Comparison of ENCODE assay signal across 7 cellular contexts in genomic region chrX:153971632-153972367, GRCh38. TPM values are rescaled to one million over a fixed set of nuclear protein-coding genes. Genes with fewer than 3 reads are reported as not detected.
A peak's percentile ranks its signal among the peaks of the same experiment; 100 is the strongest.
DNase-seq lines count a peak whose midpoint lies in the region; ATAC-seq and TF ChIP-seq lines count a peak whose summit lies in the region.

Gene HCFC1 (minus strand): TSS chrX:153971818. CDS start chrX:153970840, 978 bp downstream.

- TF ChIP-seq EP300 in sigmoid colon (IDR thresholded peaks at IDR 0.05): no peak

- TF ChIP-seq POLR2A in sigmoid colon (IDR thresholded peaks at IDR 0.05): peak; percentile 7

- H3K4me1 ChIP-seq in sigmoid colon: peaks cover 0 to 47% (median 41%) of the 10 kb centered on the region in 4 donors

- H3K27ac ChIP-seq in sigmoid colon: peak within 1 kb of the TSS; percentile 97 to 98 (median 98)

- peak; percentile 48 for ATAC-seq in GM18502 (IDR thresholded peaks at IDR 0.05; ENCODE audit: poor library complexity, unreplicated experiment)
- peak; percentile 43 for ATAC-seq in HG02885 (IDR thresholded peaks at IDR 0.05; ENCODE audit: poor library complexity, unreplicated experiment)

- intact Hi-C loops in sigmoid colon (cut with DNase I): loop anchor here (1.0 kb wide), 1 partner anchor 43 kb away; no protein-coding TSS in a partner anchor

- in situ Hi-C loops in astrocyte of the spinal cord (cut with HindIII; ENCODE audit: low sequenced_read_pairs): no loop called here

- DNase-seq in NCI-H1694 treated with DMSO at 0.1 percent for 48 hours (lab: John Stamatoyannopoulos, UW) (peak; percentile 91), T1000 (lab: John Stamatoyannopoulos, UW) (peak; percentile 80), astrocyte of the spinal cord (ENCODE audit: low read depth, low spot score) (peak; percentile 93), hypothalamus (lab: John Stamatoyannopoulos, UW) (peak; percentile 49 to 97 (median 85)), sigmoid colon (peak; percentile 98)

- no peaks in the 10 kb centered on the region for H3K9me3 ChIP-seq in sigmoid colon

- H3K4me3 ChIP-seq in astrocyte of the spinal cord (ENCODE audit: low read depth, low read length) (peak within 1 kb of the TSS; percentile 97), sigmoid colon (peak within 1 kb of the TSS; percentile 55 to 78 (median 74))

- 0% methylated on average over 78 of the region's 78 CpGs for WGBS in sigmoid colon, 2 donors

- no peaks in the 10 kb centered on the region for H3K36me3 ChIP-seq in sigmoid colon

- TF ChIP-seq CTCF in astrocyte of the spinal cord (IDR thresholded peaks at IDR 0.05; ENCODE audit: low read depth, low read length) (no peak), sigmoid colon (IDR thresholded peaks at IDR 0.05) (no peak)

- peaks cover 0 to 5% (median 0%) of the 10 kb centered on the region in 3 donors for H3K27me3 ChIP-seq in sigmoid colon

RNA-seq across cellular contexts. Expression of gene HCFC1, which starts in this region (rescaled TPM):
- 10 to 100 TPM; 23.5 to 57.3 (median 30.2) TPM for total RNA-seq in sigmoid colon
- polyA plus RNA-seq in sigmoid colon: 10 to 100 TPM in 1 of 3 donors, 1 to 10 TPM in 2; 7.4 to 34.4 (median 8.4) TPM

Comparison
In these comparisons a context has a peak if more than half of its experiments do, and no peak if none do; other contexts are left out.
1. Peak in every context shown above with its lines: DNase-seq, ATAC-seq, H3K4me3 ChIP-seq and H3K27ac ChIP-seq.